ENCODE assay signal across 18 cellular contexts in genomic region chr13:83839158-83839557, GRCh38. TPM values are rescaled to one million over a fixed set of nuclear protein-coding genes. Genes with fewer than 3 reads are reported as not detected.
"Had no signal": no experiment of that assay in that cellular context is flagged by ENCODE, and none has a peak within 500 bp of the region (broad histone marks: within the 10 kb centered on the region; RNA-seq: fewer than 3 reads in every experiment).

No MANE protein-coding gene starts in this region.

- H3K27me3 Mint-ChIP-seq: activated CD4-positive, alpha-beta T cell treated with anti-CD3 and anti-CD28 coated beads, Interleukin-2, amount 10 ng/mL, durations not matched to agents 7 days and 5 days had no signal

- H3K4me3 Mint-ChIP-seq: activated CD4-positive, alpha-beta T cell treated with anti-CD3 and anti-CD28 coated beads, Interleukin-2, amount 10 ng/mL, durations not matched to agents 7 days and 5 days; nephron; T-helper 1 cell treated with Interleukin-12 subunit alpha and Interleukin-12 subunit beta and Interleukin-4 antibody, amounts not matched to agents 30 μg/mL and 1 μg/mL, for 36 hours had no signal

- H3K9me3 Mint-ChIP-seq: activated CD4-positive, alpha-beta T cell treated with anti-CD3 and anti-CD28 coated beads, Interleukin-2, amount 10 ng/mL, durations not matched to agents 7 days and 5 days; nephron; T-helper 1 cell treated with Interleukin-12 subunit alpha and Interleukin-12 subunit beta and Interleukin-4 antibody, amounts not matched to agents 30 μg/mL and 1 μg/mL, for 36 hours had no signal

- H3K4me1 Mint-ChIP-seq: activated CD4-positive, alpha-beta T cell treated with anti-CD3 and anti-CD28 coated beads, Interleukin-2, amount 10 ng/mL, durations not matched to agents 7 days and 5 days; nephron had no signal

- H3K27ac ChIP-seq: adrenal gland, coronary artery, epithelial cell of prostate, gastroesophageal sphincter, ovary, thoracic aorta had no signal

- H3K27ac Mint-ChIP-seq: activated CD4-positive, alpha-beta T cell treated with anti-CD3 and anti-CD28 coated beads, Interleukin-2, amount 10 ng/mL, durations not matched to agents 7 days and 5 days; nephron; T-helper 1 cell treated with Interleukin-12 subunit alpha and Interleukin-12 subunit beta and Interleukin-4 antibody, amounts not matched to agents 30 μg/mL and 1 μg/mL, for 36 hours had no signal

- DNase-seq: activated CD4-positive, alpha-beta T cell treated with anti-CD3 and anti-CD28 coated beads, Interleukin-2, amount 10 ng/mL, durations not matched to agents 7 days and 5 days; activated CD4-positive, CD25-positive, alpha-beta regulatory T cell; activated CD8-positive, alpha-beta memory T cell treated with anti-CD3 and anti-CD28 coated beads for 24 hours; activated naive CD4-positive, alpha-beta T cell treated with anti-CD3 and anti-CD28 coated beads, Interleukin-2, amount 50 U/mL, for 16 hours; adrenal gland; effector memory CD4-positive, alpha-beta T cell; left colon; mammary epithelial cell; ovary; stimulated activated CD4-positive, alpha-beta T cell treated with anti-CD3 and anti-CD28 coated beads, Interleukin-2, amount 100 ng/mL, for 48 hours; stimulated activated naive CD8-positive, alpha-beta T cell treated with anti-CD3 and anti-CD28 coated beads, Interleukin-15, Interleukin-2, amounts not matched to agents 100 U/mL and 50 U/mL, for 24 hours had no signal

- H3K4me3 ChIP-seq: adrenal gland, coronary artery, gastroesophageal sphincter, ovary, thoracic aorta had no signal

- H3K27me3 ChIP-seq: adrenal gland, gastroesophageal sphincter, ovary had no signal

RNA-seq across cellular contexts. Expression of gene SLITRK1, which starts 43.1 kb away (rescaled TPM):
- total RNA-seq: activated CD4-positive, alpha-beta T cell treated with anti-CD3 and anti-CD28 coated beads, Interleukin-2, amount 10 ng/mL, durations not matched to agents 7 days and 5 days; gastroesophageal sphincter; mammary epithelial cell; thoracic aorta; ureter had no signal
